ENCODE assay signal across 2 cellular contexts in genomic region chr2:97687235-97687634, GRCh38. TPM values are rescaled to one million over a fixed set of nuclear protein-coding genes. Genes with fewer than 3 reads are reported as not detected.
"Had no signal": no experiment of that assay in that cellular context is flagged by ENCODE, and none has a peak within 500 bp of the region (broad histone marks: within the 10 kb centered on the region; RNA-seq: fewer than 3 reads in every experiment).

No MANE protein-coding gene starts in this region.

RNA-seq across cellular contexts. Expression of gene ZAP70, which starts 26.1 kb away (rescaled TPM):
- total RNA-seq: PC-3, SJSA1 had no signal
